19 cellular contexts compared by ENCODE assay signal in the genomic region with DNA sequence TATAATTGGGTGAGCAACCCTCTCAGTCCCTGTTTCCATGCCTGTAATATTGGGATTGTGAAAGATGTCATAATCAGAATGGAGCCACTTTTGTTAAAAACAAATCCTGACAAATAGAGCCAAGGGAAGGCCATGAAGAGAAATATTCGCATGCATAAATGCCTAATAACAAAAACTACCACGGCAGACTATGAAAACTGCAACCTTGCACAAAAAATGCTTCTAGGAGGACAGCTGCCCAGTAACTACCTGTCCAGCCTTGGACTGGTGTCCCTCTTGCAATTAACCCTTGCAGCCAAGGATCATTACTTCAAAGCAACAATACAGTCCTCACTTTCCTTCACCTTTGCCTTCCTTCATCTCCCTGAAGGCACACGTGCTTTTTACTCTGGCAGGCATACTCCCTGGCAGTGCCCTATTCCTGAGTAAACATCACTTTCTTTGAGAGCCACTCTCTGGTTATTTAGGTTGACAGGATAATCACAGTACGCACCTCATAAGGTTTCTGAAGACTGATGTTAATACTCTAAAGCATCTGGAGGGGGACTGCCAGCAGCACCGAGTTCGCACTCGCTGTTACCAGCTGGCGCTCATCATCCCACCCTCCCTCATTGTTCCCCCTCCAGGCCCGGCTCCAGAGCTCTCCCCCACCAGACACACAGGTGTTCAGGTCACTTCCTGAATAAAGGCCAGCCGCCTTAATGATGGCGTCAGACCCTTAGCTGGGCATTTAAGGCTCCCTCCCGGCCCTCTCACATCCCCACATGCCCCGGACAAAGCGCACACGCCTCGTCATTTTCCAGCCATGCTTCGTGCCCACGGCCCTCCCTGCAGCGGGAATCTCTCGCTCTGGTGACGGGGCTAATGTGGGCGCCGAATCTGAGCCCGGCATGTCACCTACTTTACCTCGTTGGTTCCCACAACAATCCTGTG. TPM values are rescaled to one million over a fixed set of nuclear protein-coding genes. Genes with fewer than 3 reads are reported as not detected.
DNase-seq lines count a peak whose midpoint lies in the region; ATAC-seq and TF ChIP-seq lines count a peak whose summit lies in the region.
"Had no signal": no experiment of that assay in that cellular context is flagged by ENCODE, and none has a peak within 500 bp of the region (broad histone marks: within the 10 kb centered on the region; RNA-seq: fewer than 3 reads in every experiment).

No MANE protein-coding gene starts in this region.

- no peaks in the 10 kb centered on the region for H3K36me3 ChIP-seq in left lung
- H3K36me3 ChIP-seq in upper lobe of right lung, result no peaks in the 10 kb centered on the region
- H3K36me3 ChIP-seq in hepatocyte (replicated peaks; ENCODE audit: insufficient read depth, low read depth), result no peaks in the 10 kb centered on the region
- H3K36me3 ChIP-seq: ovary, transverse colon had no signal

- H3K36me3 Mint-ChIP-seq in activated naive CD4-positive, alpha-beta T cell treated with anti-CD3 and anti-CD28 coated beads, Interleukin-2, amount 50 U/mL, for 72 hours, result no peaks in the 10 kb centered on the region

- H4K20me1 ChIP-seq in hepatocyte (ENCODE audit: insufficient read depth, poor library complexity, severe bottlenecking), result no peaks in the 10 kb centered on the region

- H3K27ac ChIP-seq in left lung, result no peak overlapping the region
- peak overlapping the region; percentile 17 for H3K27ac ChIP-seq in upper lobe of right lung
- no peak overlapping the region for H3K27ac ChIP-seq in hepatocyte

- 88% methylated on average over 25 of the region's 25 CpGs for WGBS in hepatocyte (ENCODE audit: low lambda C conversion rate, missing lambda C conversion rate)

- no peak overlapping the region for H3K4me2 ChIP-seq in hepatocyte

- no peak overlapping the region for H2AFZ ChIP-seq in hepatocyte

- no peaks in the 10 kb centered on the region for H3K9me3 Mint-ChIP-seq in activated naive CD4-positive, alpha-beta T cell treated with anti-CD3 and anti-CD28 coated beads, Interleukin-2, amount 50 U/mL, for 72 hours
- H3K9me3 Mint-ChIP-seq: CD4-positive, alpha-beta T cell had no signal

- no peak for DNase-seq in activated naive CD4-positive, alpha-beta T cell treated with anti-CD3 and anti-CD28 coated beads, Interleukin-2, amount 50 U/mL, for 72 hours (ENCODE audit: low spot score in 2 of 2)
- DNase-seq in activated naive CD4-positive, alpha-beta T cell treated with Interleukin-2 at 50 U/mL for 16 hours, result no peak
- DNase-seq in NCI-H524 treated with DMSO at 0.1 percent for 48 hours (lab: John Stamatoyannopoulos, UW), result peak; percentile 52
- no peak for DNase-seq in left lung
- DNase-seq in upper lobe of right lung, result no peak
- no peak for DNase-seq in hepatocyte (ENCODE audit: low spot score)
- DNase-seq in HUDEP-2 (lab: John Stamatoyannopoulos, UW; ENCODE audit: unreplicated experiment in 76 of 76), result no peak
- DNase-seq in HT-29 (ENCODE audit: low spot score), result no peak
- DNase-seq: activated CD4-positive, alpha-beta T cell treated with anti-CD3 and anti-CD28 coated beads for 1 hour; CD4-positive, alpha-beta T cell; KBM-7; left ventricle myocardium superior; NCI-H1048; NCI-H446; ovary; stimulated activated CD4-positive, alpha-beta T cell treated with anti-CD3 and anti-CD28 coated beads, Interleukin-4, amount 100 ng/mL, for 24 hours; T1000; transverse colon had no signal

- peak overlapping the region; percentile 3 to 69 for H3K27ac Mint-ChIP-seq in activated naive CD4-positive, alpha-beta T cell treated with anti-CD3 and anti-CD28 coated beads, Interleukin-2, amount 50 U/mL, for 72 hours
- H3K27ac Mint-ChIP-seq: CD4-positive, alpha-beta T cell had no signal

- no peaks in the 10 kb centered on the region for H3K9me3 ChIP-seq in left lung
- no peaks in the 10 kb centered on the region for H3K9me3 ChIP-seq in upper lobe of right lung
- H3K9me3 ChIP-seq in hepatocyte (ENCODE audit: low read depth), result no peaks in the 10 kb centered on the region
- H3K9me3 ChIP-seq: ovary, transverse colon had no signal

- no peak for ATAC-seq in activated naive CD4-positive, alpha-beta T cell treated with anti-CD3 and anti-CD28 coated beads, Interleukin-2, amount 50 U/mL, for 72 hours
- ATAC-seq in left lung (peak; percentile 11), upper lobe of right lung (no peak)
- ATAC-seq: left ventricle myocardium superior, Panc1 had no signal

- no peak for TF ChIP-seq CTCF in left lung (IDR thresholded peaks at IDR 0.05)
- no peak for TF ChIP-seq CTCF in upper lobe of right lung (IDR thresholded peaks at IDR 0.05)
- TF ChIP-seq CTCF in hepatocyte (IDR thresholded peaks at IDR 0.05; ENCODE audit: poor library complexity), result no peak

- intact Hi-C loops in left lung (cut with DNase I), result loop anchor here in 1 of 2 donors (5.0 kb wide), 1 partner anchor 132 kb away; no protein-coding TSS in a partner anchor
- intact Hi-C loops in upper lobe of right lung (cut with DNase I), result loop anchor here (10.0 kb wide), 2 partner anchors 140 to 300 kb away; a partner anchor contains a TSS

- H3K4me3 ChIP-seq in left lung (no peak overlapping the region), upper lobe of right lung (no peak overlapping the region), hepatocyte (no peak overlapping the region)
- H3K4me3 ChIP-seq: ovary, transverse colon had no signal

- no peaks in the 10 kb centered on the region for H3K79me2 ChIP-seq in hepatocyte

- no peaks in the 10 kb centered on the region for H3K9me2 ChIP-seq in hepatocyte (replicated peaks; ENCODE audit: insufficient read depth)

- peaks cover 4 to 23% of the 10 kb centered on the region in 2 donors for H3K4me1 ChIP-seq in left lung
- peaks cover 42% of the 10 kb centered on the region for H3K4me1 ChIP-seq in upper lobe of right lung
- peaks cover 14% of the 10 kb centered on the region for H3K4me1 ChIP-seq in hepatocyte (ENCODE audit: insufficient read depth)

- H3K27me3 ChIP-seq in left lung (no peaks in the 10 kb centered on the region), upper lobe of right lung (no peaks in the 10 kb centered on the region), hepatocyte (no peaks in the 10 kb centered on the region)
- H3K27me3 ChIP-seq: ovary, transverse colon had no signal

RNA-seq across cellular contexts. Expression of a gene that starts 57.3 kb away (rescaled TPM):
- total RNA-seq in activated naive CD4-positive, alpha-beta T cell treated with anti-CD3 and anti-CD28 coated beads, Interleukin-2, amount 50 U/mL, for 72 hours, result 10 to 100 TPM; 15.8 to 16.9 TPM
- total RNA-seq in left lung, result 10 to 100 TPM; 11.6 to 12.9 TPM
- total RNA-seq in upper lobe of right lung, result 13.8 TPM
- 4.0 and 4.2 TPM in 2 replicates for total RNA-seq in hepatocyte
- 7.3 and 7.7 TPM in 2 replicates for polyA plus RNA-seq in hepatocyte
- total RNA-seq in HT-29 (2014; rRNA removed; shearing (Covaris generic)), result 6.4 and 6.5 TPM in 2 replicates
